In the genomic region with DNA sequence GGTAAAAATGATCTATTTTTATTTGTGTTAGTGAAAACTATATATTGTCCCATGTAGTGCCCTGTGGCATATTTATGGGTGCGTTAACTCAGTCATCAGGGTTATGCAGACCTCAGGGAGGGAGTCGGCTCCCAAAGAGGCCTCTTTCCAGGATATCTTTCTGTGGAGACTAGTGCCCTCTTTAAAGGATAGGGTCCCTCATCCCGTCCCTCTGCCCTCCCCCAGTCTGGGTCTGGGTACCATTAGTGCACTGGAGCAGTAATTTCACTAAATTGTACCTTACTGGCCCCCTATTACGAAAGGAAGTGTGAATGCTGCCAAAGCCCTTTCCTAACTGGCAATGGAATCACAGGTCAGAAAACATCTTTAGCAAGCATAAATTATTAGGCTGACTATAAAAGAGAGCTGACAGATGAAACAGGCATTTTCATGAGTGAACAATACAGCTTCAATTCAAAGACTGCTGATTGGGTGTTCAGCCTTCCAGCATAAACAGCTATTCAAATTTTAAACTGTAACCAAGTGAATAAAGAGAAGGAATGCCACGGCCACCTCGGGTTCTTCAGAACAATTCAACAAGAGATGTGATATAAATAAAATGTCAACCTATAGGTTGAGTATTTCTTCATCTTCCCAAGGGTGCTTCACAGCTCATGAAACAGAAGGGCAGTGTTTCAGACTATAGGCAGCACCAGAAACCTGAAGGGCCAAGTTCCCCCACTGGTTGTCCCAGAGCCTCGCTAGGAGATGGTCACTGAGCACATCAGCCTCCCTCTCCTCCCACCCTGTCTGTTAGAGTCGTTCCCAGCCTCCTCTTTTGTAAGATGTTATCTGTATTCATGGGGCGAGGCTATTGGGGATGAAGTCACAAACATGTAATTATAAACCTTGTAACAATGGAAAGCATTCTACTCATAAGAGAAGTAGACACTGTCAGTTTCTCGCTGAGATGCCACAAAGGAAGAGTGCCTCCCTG, we compare ENCODE assay signal across 1 cellular context.
TF ChIP-seq lines count a peak whose summit lies in the region.

No MANE protein-coding gene starts in this region.

TF ChIP-seq in neural cell, 6 proteins besides CTCF, POLR2A, EP300 and RAD21 (continued from another document):
- TF ChIP-seq, protein P1, sequence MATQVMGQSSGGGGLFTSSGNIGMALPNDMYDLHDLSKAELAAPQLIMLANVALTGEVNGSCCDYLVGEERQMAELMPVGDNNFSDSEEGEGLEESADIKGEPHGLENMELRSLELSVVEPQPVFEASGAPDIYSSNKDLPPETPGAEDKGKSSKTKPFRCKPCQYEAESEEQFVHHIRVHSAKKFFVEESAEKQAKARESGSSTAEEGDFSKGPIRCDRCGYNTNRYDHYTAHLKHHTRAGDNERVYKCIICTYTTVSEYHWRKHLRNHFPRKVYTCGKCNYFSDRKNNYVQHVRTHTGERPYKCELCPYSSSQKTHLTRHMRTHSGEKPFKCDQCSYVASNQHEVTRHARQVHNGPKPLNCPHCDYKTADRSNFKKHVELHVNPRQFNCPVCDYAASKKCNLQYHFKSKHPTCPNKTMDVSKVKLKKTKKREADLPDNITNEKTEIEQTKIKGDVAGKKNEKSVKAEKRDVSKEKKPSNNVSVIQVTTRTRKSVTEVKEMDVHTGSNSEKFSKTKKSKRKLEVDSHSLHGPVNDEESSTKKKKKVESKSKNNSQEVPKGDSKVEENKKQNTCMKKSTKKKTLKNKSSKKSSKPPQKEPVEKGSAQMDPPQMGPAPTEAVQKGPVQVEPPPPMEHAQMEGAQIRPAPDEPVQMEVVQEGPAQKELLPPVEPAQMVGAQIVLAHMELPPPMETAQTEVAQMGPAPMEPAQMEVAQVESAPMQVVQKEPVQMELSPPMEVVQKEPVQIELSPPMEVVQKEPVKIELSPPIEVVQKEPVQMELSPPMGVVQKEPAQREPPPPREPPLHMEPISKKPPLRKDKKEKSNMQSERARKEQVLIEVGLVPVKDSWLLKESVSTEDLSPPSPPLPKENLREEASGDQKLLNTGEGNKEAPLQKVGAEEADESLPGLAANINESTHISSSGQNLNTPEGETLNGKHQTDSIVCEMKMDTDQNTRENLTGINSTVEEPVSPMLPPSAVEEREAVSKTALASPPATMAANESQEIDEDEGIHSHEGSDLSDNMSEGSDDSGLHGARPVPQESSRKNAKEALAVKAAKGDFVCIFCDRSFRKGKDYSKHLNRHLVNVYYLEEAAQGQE (IDR thresholded peaks at IDR 0.05; ENCODE audit: borderline replicate concordance) = peak; percentile 23
- no peak for TF ChIP-seq TAF1 (IDR thresholded peaks at IDR 0.05; ENCODE audit: low read depth)
- peak; percentile 47 for TF ChIP-seq POLR2AphosphoS5 (IDR thresholded peaks at IDR 0.05)
